In the genomic region with DNA sequence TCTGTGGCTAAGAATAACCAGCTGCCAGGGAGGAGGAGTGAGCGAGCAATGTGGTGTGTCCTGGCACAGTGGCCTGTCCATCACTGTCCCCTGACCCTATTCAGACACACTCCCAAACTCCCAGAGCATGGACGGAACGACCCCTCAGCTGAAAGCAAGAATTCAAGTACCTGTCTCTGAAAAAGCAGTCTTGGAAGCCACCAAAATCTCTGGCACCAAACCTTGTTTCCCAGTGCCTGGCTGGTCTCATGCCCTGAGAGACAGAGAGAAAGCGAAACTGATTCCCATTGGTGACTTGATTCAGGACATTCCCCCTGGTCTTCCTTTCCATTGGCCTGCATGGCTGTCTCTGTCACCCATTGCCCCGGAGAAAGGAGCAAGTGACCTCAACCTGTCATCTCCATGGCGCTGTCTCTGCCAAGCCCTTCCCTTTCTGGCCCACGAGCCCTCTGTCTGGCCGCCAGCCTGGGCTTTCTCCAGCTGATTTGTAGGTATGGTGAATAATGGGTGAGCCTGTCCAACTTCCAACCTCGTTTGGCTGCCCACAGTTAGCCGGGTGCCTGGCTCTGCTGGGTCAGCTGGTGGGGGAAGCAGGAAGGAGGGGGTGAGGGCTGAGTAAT, we compare ENCODE assay signal across 1 cellular context.
TF ChIP-seq lines count a peak whose summit lies in the region.

A gene with protein sequence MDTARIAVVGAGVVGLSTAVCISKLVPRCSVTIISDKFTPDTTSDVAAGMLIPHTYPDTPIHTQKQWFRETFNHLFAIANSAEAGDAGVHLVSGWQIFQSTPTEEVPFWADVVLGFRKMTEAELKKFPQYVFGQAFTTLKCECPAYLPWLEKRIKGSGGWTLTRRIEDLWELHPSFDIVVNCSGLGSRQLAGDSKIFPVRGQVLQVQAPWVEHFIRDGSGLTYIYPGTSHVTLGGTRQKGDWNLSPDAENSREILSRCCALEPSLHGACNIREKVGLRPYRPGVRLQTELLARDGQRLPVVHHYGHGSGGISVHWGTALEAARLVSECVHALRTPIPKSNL (minus strand): TSS at position 279 of the 620 bp plus-strand sequence. CDS start 2,113 bp downstream, outside the sequence.

TF ChIP-seq in Ishikawa, 13 proteins besides CTCF, POLR2A, EP300 and RAD21 (continued from another document):
- TF ChIP-seq, protein P1, sequence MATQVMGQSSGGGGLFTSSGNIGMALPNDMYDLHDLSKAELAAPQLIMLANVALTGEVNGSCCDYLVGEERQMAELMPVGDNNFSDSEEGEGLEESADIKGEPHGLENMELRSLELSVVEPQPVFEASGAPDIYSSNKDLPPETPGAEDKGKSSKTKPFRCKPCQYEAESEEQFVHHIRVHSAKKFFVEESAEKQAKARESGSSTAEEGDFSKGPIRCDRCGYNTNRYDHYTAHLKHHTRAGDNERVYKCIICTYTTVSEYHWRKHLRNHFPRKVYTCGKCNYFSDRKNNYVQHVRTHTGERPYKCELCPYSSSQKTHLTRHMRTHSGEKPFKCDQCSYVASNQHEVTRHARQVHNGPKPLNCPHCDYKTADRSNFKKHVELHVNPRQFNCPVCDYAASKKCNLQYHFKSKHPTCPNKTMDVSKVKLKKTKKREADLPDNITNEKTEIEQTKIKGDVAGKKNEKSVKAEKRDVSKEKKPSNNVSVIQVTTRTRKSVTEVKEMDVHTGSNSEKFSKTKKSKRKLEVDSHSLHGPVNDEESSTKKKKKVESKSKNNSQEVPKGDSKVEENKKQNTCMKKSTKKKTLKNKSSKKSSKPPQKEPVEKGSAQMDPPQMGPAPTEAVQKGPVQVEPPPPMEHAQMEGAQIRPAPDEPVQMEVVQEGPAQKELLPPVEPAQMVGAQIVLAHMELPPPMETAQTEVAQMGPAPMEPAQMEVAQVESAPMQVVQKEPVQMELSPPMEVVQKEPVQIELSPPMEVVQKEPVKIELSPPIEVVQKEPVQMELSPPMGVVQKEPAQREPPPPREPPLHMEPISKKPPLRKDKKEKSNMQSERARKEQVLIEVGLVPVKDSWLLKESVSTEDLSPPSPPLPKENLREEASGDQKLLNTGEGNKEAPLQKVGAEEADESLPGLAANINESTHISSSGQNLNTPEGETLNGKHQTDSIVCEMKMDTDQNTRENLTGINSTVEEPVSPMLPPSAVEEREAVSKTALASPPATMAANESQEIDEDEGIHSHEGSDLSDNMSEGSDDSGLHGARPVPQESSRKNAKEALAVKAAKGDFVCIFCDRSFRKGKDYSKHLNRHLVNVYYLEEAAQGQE (IDR thresholded peaks at IDR 0.05; ENCODE audit: low read depth) = no peak
- no peak for TF ChIP-seq ZBTB7A (IDR thresholded peaks at IDR 0.05; ENCODE audit: low read depth)
- TF ChIP-seq, protein P2, sequence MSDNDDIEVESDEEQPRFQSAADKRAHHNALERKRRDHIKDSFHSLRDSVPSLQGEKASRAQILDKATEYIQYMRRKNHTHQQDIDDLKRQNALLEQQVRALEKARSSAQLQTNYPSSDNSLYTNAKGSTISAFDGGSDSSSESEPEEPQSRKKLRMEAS (IDR thresholded peaks at IDR 0.05) = no peak
- peak; percentile 37; the same call in 1 of the 2 replicates for TF ChIP-seq NFIC (IDR thresholded peaks at IDR 0.05)
- no peak for TF ChIP-seq TCF12 (IDR thresholded peaks at IDR 0.05; ENCODE audit: low read depth)
